Comparison of ENCODE assay signal across 8 cellular contexts in genomic region chr14:105527381-105528196, GRCh38. TPM values are rescaled to one million over a fixed set of nuclear protein-coding genes. Genes with fewer than 3 reads are reported as not detected.
DNase-seq lines count a peak whose midpoint lies in the region; ATAC-seq and TF ChIP-seq lines count a peak whose summit lies in the region.

No MANE protein-coding gene starts in this region.

- H3K27ac ChIP-seq in SU-DHL-6 (ENCODE audit: low read depth, low read length): no peak overlapping the region
- H3K27ac ChIP-seq in psoas muscle: no peak overlapping the region

- DNase-seq in G401 (ENCODE audit: low spot score) (peak; percentile 18), fibroblast of the aortic adventitia (ENCODE audit: low read depth) (no peak), psoas muscle (no peak), T1000 (lab: John Stamatoyannopoulos, UW) (no peak), mesenteric fat pad (ENCODE audit: low spot score) (no peak), SW480 (ENCODE audit: low spot score) (no peak)

- no peaks in the 10 kb centered on the region for H4K20me1 ChIP-seq in SU-DHL-6 (ENCODE audit: low read depth, low read length)

- H3F3A ChIP-seq in SU-DHL-6 (ENCODE audit: insufficient read depth): 0 out of 2 replicates have a peak, but pooled peaks cover 7% of the 10 kb centered on the region

- H3K4me1 ChIP-seq in psoas muscle: peaks cover 17% of the 10 kb centered on the region

- H3K9me2 ChIP-seq in SU-DHL-6 (replicated peaks; ENCODE audit: insufficient read depth, low read length): no peaks in the 10 kb centered on the region

- H3K4me2 ChIP-seq in SU-DHL-6 (ENCODE audit: low read depth, low read length, poor library complexity, severe bottlenecking): peak overlapping the region; percentile 53

- WGBS in psoas muscle, 3 donors: 21 to 30% (median 22%) methylated on average over 33 to 44 of the region's 44 CpGs

- peak overlapping the region; percentile 59 for H3K9ac ChIP-seq in SU-DHL-6 (ENCODE audit: low read length)

- in situ Hi-C loops in G401 (cut with HindIII; ENCODE audit: low sequenced_read_pairs): no loop called here

- intact Hi-C loops in psoas muscle (cut with DNase I): loop anchor here (1.0 to 10.0 kb wide), 4 partner anchors 35 to 157 kb away; partner anchors contain the start of gene TEDC1 (in 1 of the 2)

- H3K27me3 ChIP-seq in SU-DHL-6 (ENCODE audit: low read length) (0 out of 2 replicates have a peak, but pooled peaks cover 2% of the 10 kb centered on the region), psoas muscle (ENCODE audit: insufficient read depth in 3 of 3, low read length in 2 of 3) (peaks cover 0 to 46% (median 12%) of the 10 kb centered on the region in 3 donors)

- H3K9me3 ChIP-seq in SU-DHL-6 (ENCODE audit: insufficient read depth, low read length) (no peaks in the 10 kb centered on the region), psoas muscle (no peaks in the 10 kb centered on the region)

- H3K79me2 ChIP-seq in SU-DHL-6 (ENCODE audit: insufficient read depth, low read length): no peaks in the 10 kb centered on the region

- H3K36me3 ChIP-seq in SU-DHL-6 (ENCODE audit: low read length) (no peaks in the 10 kb centered on the region), psoas muscle (ENCODE audit: insufficient read depth in 1 of 2, low read depth in 1 of 2) (no peaks in the 10 kb centered on the region)

- ATAC-seq in psoas muscle: peak; percentile 1 to 49 (median 13)
- ATAC-seq in GM19324 (IDR thresholded peaks at IDR 0.05; ENCODE audit: low FRiP score, unreplicated experiment): no peak

- H2AFZ ChIP-seq in SU-DHL-6 (ENCODE audit: low read depth, low read length, severe bottlenecking): peak overlapping the region; percentile 70

- TF ChIP-seq CTCF in SU-DHL-6 (IDR thresholded peaks at IDR 0.05; ENCODE audit: insufficient read depth, low read length, poor library complexity, severe bottlenecking): no peak
- no peak for TF ChIP-seq CTCF in fibroblast of the aortic adventitia (IDR thresholded peaks at IDR 0.05; ENCODE audit: insufficient read depth, low read length)
- no peak for TF ChIP-seq CTCF in psoas muscle (IDR thresholded peaks at IDR 0.05)

- H3K4me3 ChIP-seq in SU-DHL-6 (ENCODE audit: insufficient read depth, low read length, poor library complexity, severe bottlenecking) (peak overlapping the region; percentile 31), fibroblast of the aortic adventitia (ENCODE audit: low read depth, low read length) (peak overlapping the region; percentile 69), psoas muscle (peak overlapping the region; percentile 77)

RNA-seq across cellular contexts. Expression of gene TMEM121, which starts 1.2 kb away (rescaled TPM):
- 23.8 and 39.1 TPM in 2 replicates for total RNA-seq in G401 (2014; rRNA removed; shearing (Covaris generic))
- total RNA-seq in fibroblast of the aortic adventitia (ENCODE audit: low replicate concordance) (4.0 and 6.7 TPM in 2 replicates), psoas muscle (under 1 TPM; 0.23 to 0.60 (median 0.39) TPM), mesenteric fat pad (2.1 TPM)
- under 1 TPM; 0.08 to 0.60 (median 0.17) TPM for polyA plus RNA-seq in psoas muscle

RNA-seq across cellular contexts. Expression of gene TEDC1, which starts 36.5 kb away (rescaled TPM):
- 67.1 and 89.1 TPM in 2 replicates for total RNA-seq in G401 (2014; rRNA removed; shearing (Covaris generic))
- total RNA-seq in fibroblast of the aortic adventitia (ENCODE audit: low replicate concordance): 8.7 and 12.6 TPM in 2 replicates
- total RNA-seq in psoas muscle: 1 to 10 TPM in 3 of 4 donors, under 1 TPM in 1; 0.95 to 2.0 (median 1.2) TPM
- 1 to 10 TPM; 1.9 to 5.2 (median 2.3) TPM for polyA plus RNA-seq in psoas muscle
- total RNA-seq in mesenteric fat pad: 22.7 TPM

RNA-seq across cellular contexts. Expression of gene CRIP1, which starts 40.9 kb away (rescaled TPM):
- 8.6 TPM in 1 of 2 replicates, not detected in the other for total RNA-seq in G401 (2014; rRNA removed; shearing (Covaris generic))
- 9.4 and 28.4 TPM in 2 replicates for total RNA-seq in fibroblast of the aortic adventitia (ENCODE audit: low replicate concordance)
- total RNA-seq in psoas muscle: 10 to 100 TPM; 11.5 to 24.9 (median 14.2) TPM
- polyA plus RNA-seq in psoas muscle: 10 to 100 TPM; 17.5 to 27.2 (median 20.6) TPM
- total RNA-seq in mesenteric fat pad: 64.8 TPM

RNA-seq across cellular contexts. Expression of gene CRIP2, which starts 53.0 kb away (rescaled TPM):
- total RNA-seq in G401 (2014; rRNA removed; shearing (Covaris generic)): 184 and 209 TPM in 2 replicates
- total RNA-seq in fibroblast of the aortic adventitia (ENCODE audit: low replicate concordance) (32.9 and 54.3 TPM in 2 replicates), psoas muscle (10 to 100 TPM; 23.1 to 46.5 (median 30.2) TPM), mesenteric fat pad (82.8 TPM)
- 10 to 100 TPM; 28.5 to 71.8 (median 47.3) TPM for polyA plus RNA-seq in psoas muscle
